1 cellular context compared by ENCODE assay signal in genomic region chr14:52729925-52730707, GRCh38.
TF ChIP-seq lines count a peak whose summit lies in the region.

A gene with protein sequence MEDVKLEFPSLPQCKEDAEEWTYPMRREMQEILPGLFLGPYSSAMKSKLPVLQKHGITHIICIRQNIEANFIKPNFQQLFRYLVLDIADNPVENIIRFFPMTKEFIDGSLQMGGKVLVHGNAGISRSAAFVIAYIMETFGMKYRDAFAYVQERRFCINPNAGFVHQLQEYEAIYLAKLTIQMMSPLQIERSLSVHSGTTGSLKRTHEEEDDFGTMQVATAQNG (plus strand): TSS chr14:52730166. CDS start chr14:52730475, 309 bp downstream.

TF ChIP-seq in HEK293, 187 proteins besides CTCF, POLR2A, EP300 and RAD21 (continued from another document and continues in another):
- peak; percentile 37; the same call in 1 of the 2 replicates for TF ChIP-seq PRDM10 (tag by site-specific recombination; IDR thresholded peaks at IDR 0.05)
- TF ChIP-seq HOXC10 (CRISPR knock-in tag; IDR thresholded peaks at IDR 0.05): no peak
- TF ChIP-seq ZBTB17 (tag by site-specific recombination; IDR thresholded peaks at IDR 0.05): peak; percentile 49
- TF ChIP-seq ZNF701 (tag by site-specific recombination; IDR thresholded peaks at IDR 0.05): no peak
- no peak for TF ChIP-seq ZNF777 (tag by site-specific recombination; IDR thresholded peaks at IDR 0.05; ENCODE audit: borderline replicate concordance)
- 0 out of 2 replicates have a peak, but pooled peaks have one; percentile 36 for TF ChIP-seq ZBTB48 (tag by site-specific recombination; IDR thresholded peaks at IDR 0.05)
- no peak for TF ChIP-seq ZNF157 (tag by site-specific recombination; IDR thresholded peaks at IDR 0.05)
- TF ChIP-seq ZFP37 (tag by site-specific recombination; IDR thresholded peaks at IDR 0.05): peak; percentile 75
- TF ChIP-seq ZNF76 (tag by site-specific recombination; IDR thresholded peaks at IDR 0.05; ENCODE audit: borderline replicate concordance, low read depth): 0 out of 2 replicates have a peak, but pooled peaks have one; percentile 15
- peak; percentile 36; the same call in 1 of the 2 replicates for TF ChIP-seq ZNF366 (tag by site-specific recombination; conservative IDR thresholded peaks at IDR 0.05)
- TF ChIP-seq ZEB2 (tag by site-specific recombination; IDR thresholded peaks at IDR 0.05): 0 out of 2 replicates have a peak, but pooled peaks have one; percentile 26
- TF ChIP-seq KLF10 (tag by site-specific recombination; IDR thresholded peaks at IDR 0.05): peak; percentile 69
- TF ChIP-seq ZNF311 (tag by site-specific recombination; IDR thresholded peaks at IDR 0.05; ENCODE audit: borderline replicate concordance): no peak
- TF ChIP-seq, protein P1, sequence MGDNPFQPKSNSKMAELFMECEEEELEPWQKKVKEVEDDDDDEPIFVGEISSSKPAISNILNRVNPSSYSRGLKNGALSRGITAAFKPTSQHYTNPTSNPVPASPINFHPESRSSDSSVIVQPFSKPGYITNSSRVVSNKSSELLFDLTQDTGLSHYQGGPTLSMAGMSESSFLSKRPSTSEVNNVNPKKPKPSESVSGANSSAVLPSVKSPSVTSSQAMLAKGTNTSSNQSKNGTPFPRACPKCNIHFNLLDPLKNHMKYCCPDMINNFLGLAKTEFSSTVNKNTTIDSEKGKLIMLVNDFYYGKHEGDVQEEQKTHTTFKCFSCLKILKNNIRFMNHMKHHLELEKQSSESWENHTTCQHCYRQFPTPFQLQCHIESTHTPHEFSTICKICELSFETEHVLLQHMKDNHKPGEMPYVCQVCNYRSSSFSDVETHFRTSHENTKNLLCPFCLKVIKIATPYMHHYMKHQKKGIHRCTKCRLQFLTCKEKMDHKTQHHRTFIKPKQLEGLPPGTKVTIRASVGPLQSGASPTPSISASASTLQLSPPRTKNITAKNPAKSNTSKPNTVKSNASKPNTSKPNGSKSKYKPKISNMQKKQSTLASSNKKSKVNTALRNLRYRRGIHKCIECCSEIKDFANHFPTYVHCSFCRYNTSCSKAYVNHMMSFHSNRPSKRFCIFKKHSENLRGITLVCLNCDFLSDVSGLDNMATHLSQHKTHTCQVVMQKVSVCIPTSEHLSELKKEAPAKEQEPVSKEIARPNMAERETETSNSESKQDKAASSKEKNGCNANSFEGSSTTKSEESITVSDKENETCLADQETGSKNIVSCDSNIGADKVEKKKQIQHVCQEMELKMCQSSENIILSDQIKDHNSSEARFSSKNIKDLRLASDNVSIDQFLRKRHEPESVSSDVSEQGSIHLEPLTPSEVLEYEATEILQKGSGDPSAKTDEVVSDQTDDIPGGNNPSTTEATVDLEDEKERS (tag by site-specific recombination; IDR thresholded peaks at IDR 0.05): no peak
- TF ChIP-seq, protein P2, sequence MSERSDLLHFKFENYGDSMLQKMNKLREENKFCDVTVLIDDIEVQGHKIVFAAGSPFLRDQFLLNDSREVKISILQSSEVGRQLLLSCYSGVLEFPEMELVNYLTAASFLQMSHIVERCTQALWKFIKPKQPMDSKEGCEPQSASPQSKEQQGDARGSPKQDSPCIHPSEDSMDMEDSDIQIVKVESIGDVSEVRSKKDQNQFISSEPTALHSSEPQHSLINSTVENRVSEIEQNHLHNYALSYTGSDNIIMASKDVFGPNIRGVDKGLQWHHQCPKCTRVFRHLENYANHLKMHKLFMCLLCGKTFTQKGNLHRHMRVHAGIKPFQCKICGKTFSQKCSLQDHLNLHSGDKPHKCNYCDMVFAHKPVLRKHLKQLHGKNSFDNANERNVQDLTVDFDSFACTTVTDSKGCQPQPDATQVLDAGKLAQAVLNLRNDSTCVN (tag by site-specific recombination; optimal IDR thresholded peaks at IDR 0.05): peak; percentile 60
- TF ChIP-seq WT1 (tag by site-specific recombination; IDR thresholded peaks at IDR 0.05): no peak
- TF ChIP-seq, protein P3, sequence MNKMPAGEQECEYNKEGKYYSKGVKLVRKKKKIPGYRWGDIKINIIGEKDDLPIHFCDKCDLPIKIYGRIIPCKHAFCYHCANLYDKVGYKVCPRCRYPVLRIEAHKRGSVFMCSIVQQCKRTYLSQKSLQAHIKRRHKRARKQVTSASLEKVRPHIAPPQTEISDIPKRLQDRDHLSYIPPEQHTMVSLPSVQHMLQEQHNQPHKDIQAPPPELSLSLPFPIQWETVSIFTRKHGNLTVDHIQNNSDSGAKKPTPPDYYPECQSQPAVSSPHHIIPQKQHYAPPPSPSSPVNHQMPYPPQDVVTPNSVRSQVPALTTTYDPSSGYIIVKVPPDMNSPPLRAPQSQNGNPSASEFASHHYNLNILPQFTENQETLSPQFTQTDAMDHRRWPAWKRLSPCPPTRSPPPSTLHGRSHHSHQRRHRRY (tag by site-specific recombination; IDR thresholded peaks at IDR 0.05): no peak
- peak; percentile 96 for TF ChIP-seq ZFHX2 (tag by site-specific recombination; conservative IDR thresholded peaks at IDR 0.05)
- peak; percentile 38; the same call in 1 of the 2 replicates for TF ChIP-seq ZNF146 (tag by site-specific recombination; IDR thresholded peaks at IDR 0.05)
- peak; percentile 91 for TF ChIP-seq ZNF600 (tag by site-specific recombination; IDR thresholded peaks at IDR 0.05)
- TF ChIP-seq HOXD13 (CRISPR knock-in tag; IDR thresholded peaks at IDR 0.05; ENCODE audit: borderline replicate concordance): no peak
- peak; percentile 73 for TF ChIP-seq ZBTB11 (tag by site-specific recombination; conservative IDR thresholded peaks at IDR 0.05; ENCODE audit: low read depth)
- no peak for TF ChIP-seq ZNF274 (IDR thresholded peaks at IDR 0.05; ENCODE audit: low read length)
- TF ChIP-seq ZNF274 (tag by site-specific recombination; IDR thresholded peaks at IDR 0.05; ENCODE audit: borderline replicate concordance): no peak
- no peak for TF ChIP-seq ZNF155 (tag by site-specific recombination; IDR thresholded peaks at IDR 0.05)
- TF ChIP-seq GFI1B (tag by site-specific recombination; IDR thresholded peaks at IDR 0.05): no peak
- no peak for TF ChIP-seq ZNF214 (tag by site-specific recombination; IDR thresholded peaks at IDR 0.05; ENCODE audit: borderline replicate concordance)
- TF ChIP-seq ZNF132 (tag by site-specific recombination; IDR thresholded peaks at IDR 0.05; ENCODE audit: borderline replicate concordance): no peak
- no peak for TF ChIP-seq ZNF555 (tag by site-specific recombination; conservative IDR thresholded peaks at IDR 0.05)
- TF ChIP-seq, protein P4, sequence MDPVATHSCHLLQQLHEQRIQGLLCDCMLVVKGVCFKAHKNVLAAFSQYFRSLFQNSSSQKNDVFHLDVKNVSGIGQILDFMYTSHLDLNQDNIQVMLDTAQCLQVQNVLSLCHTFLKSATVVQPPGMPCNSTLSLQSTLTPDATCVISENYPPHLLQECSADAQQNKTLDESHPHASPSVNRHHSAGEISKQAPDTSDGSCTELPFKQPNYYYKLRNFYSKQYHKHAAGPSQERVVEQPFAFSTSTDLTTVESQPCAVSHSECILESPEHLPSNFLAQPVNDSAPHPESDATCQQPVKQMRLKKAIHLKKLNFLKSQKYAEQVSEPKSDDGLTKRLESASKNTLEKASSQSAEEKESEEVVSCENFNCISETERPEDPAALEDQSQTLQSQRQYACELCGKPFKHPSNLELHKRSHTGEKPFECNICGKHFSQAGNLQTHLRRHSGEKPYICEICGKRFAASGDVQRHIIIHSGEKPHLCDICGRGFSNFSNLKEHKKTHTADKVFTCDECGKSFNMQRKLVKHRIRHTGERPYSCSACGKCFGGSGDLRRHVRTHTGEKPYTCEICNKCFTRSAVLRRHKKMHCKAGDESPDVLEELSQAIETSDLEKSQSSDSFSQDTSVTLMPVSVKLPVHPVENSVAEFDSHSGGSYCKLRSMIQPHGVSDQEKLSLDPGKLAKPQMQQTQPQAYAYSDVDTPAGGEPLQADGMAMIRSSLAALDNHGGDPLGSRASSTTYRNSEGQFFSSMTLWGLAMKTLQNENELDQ (tag by site-specific recombination; IDR thresholded peaks at IDR 0.05; ENCODE audit: low read depth): no peak
- TF ChIP-seq, protein P5, sequence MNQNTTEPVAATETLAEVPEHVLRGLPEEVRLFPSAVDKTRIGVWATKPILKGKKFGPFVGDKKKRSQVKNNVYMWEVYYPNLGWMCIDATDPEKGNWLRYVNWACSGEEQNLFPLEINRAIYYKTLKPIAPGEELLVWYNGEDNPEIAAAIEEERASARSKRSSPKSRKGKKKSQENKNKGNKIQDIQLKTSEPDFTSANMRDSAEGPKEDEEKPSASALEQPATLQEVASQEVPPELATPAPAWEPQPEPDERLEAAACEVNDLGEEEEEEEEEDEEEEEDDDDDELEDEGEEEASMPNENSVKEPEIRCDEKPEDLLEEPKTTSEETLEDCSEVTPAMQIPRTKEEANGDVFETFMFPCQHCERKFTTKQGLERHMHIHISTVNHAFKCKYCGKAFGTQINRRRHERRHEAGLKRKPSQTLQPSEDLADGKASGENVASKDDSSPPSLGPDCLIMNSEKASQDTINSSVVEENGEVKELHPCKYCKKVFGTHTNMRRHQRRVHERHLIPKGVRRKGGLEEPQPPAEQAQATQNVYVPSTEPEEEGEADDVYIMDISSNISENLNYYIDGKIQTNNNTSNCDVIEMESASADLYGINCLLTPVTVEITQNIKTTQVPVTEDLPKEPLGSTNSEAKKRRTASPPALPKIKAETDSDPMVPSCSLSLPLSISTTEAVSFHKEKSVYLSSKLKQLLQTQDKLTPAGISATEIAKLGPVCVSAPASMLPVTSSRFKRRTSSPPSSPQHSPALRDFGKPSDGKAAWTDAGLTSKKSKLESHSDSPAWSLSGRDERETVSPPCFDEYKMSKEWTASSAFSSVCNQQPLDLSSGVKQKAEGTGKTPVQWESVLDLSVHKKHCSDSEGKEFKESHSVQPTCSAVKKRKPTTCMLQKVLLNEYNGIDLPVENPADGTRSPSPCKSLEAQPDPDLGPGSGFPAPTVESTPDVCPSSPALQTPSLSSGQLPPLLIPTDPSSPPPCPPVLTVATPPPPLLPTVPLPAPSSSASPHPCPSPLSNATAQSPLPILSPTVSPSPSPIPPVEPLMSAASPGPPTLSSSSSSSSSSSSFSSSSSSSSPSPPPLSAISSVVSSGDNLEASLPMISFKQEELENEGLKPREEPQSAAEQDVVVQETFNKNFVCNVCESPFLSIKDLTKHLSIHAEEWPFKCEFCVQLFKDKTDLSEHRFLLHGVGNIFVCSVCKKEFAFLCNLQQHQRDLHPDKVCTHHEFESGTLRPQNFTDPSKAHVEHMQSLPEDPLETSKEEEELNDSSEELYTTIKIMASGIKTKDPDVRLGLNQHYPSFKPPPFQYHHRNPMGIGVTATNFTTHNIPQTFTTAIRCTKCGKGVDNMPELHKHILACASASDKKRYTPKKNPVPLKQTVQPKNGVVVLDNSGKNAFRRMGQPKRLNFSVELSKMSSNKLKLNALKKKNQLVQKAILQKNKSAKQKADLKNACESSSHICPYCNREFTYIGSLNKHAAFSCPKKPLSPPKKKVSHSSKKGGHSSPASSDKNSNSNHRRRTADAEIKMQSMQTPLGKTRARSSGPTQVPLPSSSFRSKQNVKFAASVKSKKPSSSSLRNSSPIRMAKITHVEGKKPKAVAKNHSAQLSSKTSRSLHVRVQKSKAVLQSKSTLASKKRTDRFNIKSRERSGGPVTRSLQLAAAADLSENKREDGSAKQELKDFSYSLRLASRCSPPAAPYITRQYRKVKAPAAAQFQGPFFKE (tag by site-specific recombination; IDR thresholded peaks at IDR 0.05; ENCODE audit: borderline replicate concordance): no peak
- no peak for TF ChIP-seq ZNF830 (tag by site-specific recombination; IDR thresholded peaks at IDR 0.05; ENCODE audit: low read depth)
- TF ChIP-seq ZNF610 (tag by site-specific recombination; IDR thresholded peaks at IDR 0.05; ENCODE audit: borderline replicate concordance): 0 out of 2 replicates have a peak, but pooled peaks have one; percentile 50
- no peak for TF ChIP-seq ZNF558 (tag by site-specific recombination; IDR thresholded peaks at IDR 0.05)
- TF ChIP-seq BCL11A (tag by site-specific recombination; IDR thresholded peaks at IDR 0.05; ENCODE audit: low read depth): no peak
